Comparison of ENCODE assay signal across 13 cellular contexts in the genomic region with DNA sequence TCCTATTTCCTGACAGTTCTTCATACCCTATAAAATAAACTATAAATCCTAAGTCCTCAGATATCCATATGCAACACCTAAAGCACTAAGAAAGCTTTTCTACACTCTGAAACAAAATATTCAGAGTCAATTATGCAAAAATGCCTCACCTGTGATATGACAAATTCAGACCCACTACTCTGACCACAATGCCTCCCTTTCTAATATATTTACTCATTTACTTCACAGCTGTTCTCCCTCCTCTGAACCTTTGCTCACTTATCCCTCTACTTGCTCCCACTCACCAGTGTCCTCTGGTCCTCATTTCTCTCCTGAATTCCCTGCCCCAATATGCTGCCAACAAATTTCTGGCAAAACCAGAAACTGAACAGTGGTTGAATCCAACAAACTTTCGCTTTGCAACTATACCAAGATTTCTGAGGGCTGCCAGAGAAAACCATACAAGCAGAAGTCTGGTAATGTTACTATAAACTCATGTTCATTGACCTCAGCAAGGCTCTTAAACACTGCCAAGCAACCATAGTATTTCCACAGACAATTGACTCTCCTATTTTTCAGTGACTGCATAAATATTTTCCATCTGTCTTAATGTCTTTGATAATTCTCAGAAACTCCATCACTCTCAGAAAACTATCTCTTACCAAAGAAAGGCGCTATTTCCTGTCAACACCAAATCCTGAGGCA. TPM values are rescaled to one million over a fixed set of nuclear protein-coding genes. Genes with fewer than 3 reads are reported as not detected.
DNase-seq lines count a peak whose midpoint lies in the region; ATAC-seq, FAIRE-seq and TF ChIP-seq lines count a peak whose summit lies in the region.
"Had no signal": no experiment of that assay in that cellular context is flagged by ENCODE, and none has a peak within 500 bp of the region (broad histone marks: within the 10 kb centered on the region; RNA-seq: fewer than 3 reads in every experiment).

No MANE protein-coding gene starts in this region.

- no peak for FAIRE-seq in GM12878 (lab: Jason Lieb, UNC)
- FAIRE-seq: keratinocyte had no signal

- H3K9ac ChIP-seq in GM12878 (ENCODE audit: control insufficient read depth, insufficient read depth, low read length), result no peak overlapping the region

- POLR2A ChIA-PET in GM12878 (lab: Charles Lee), result no interaction called here
- POLR2A ChIA-PET in naive thymus-derived CD4-positive, alpha-beta T cell (lab: Charles Lee), result interaction anchor here (0.8 to 1.5 kb wide), 2 partner anchors 16 to 54 kb away, joined by 3 read pairs; no protein-coding TSS in a partner anchor

- intact Hi-C loops in GM12878 (cut with micrococcal nuclease; ENCODE audit: unreplicated experiment) (loop anchor here (10.0 kb wide), 1 partner anchor 521 kb away; no protein-coding TSS in a partner anchor), ascending aorta (cut with DNase I) (no loop called here)
- intact Hi-C loops in naive thymus-derived CD4-positive, alpha-beta T cell (cut with micrococcal nuclease), result no loop called here

- peaks cover 54% of the 10 kb centered on the region for H3K36me3 Mint-ChIP-seq in T-helper 1 cell treated with Interleukin-12 subunit alpha and Interleukin-12 subunit beta and Interleukin-4 antibody, amounts not matched to agents 30 μg/mL and 1 μg/mL, for 36 hours (ENCODE audit: low read depth)
- peaks cover 15 to 67% (median 37%) of the 10 kb centered on the region in 5 donors for H3K36me3 Mint-ChIP-seq in naive thymus-derived CD4-positive, alpha-beta T cell

- H3K4me3 Mint-ChIP-seq in T-helper 1 cell treated with Interleukin-12 subunit alpha and Interleukin-12 subunit beta and Interleukin-4 antibody, amounts not matched to agents 30 μg/mL and 1 μg/mL, for 36 hours, result no peak overlapping the region
- peak overlapping the region in 2 of 10 donors; percentile 1 to 20 for H3K4me3 Mint-ChIP-seq in naive thymus-derived CD4-positive, alpha-beta T cell

- H3K4me2 ChIP-seq in GM12878 (ENCODE audit: control insufficient read depth, insufficient read depth), result no peak overlapping the region

- H3K9me3 ChIP-seq in GM12878 (replicated peaks; ENCODE audit: control insufficient read depth, insufficient read depth, low read length) (no peaks in the 10 kb centered on the region; the same call in 2 of the 3 replicates), ascending aorta (no peaks in the 10 kb centered on the region)
- H3K9me3 ChIP-seq in naive thymus-derived CD4-positive, alpha-beta T cell (ENCODE audit: control insufficient read depth in 2 of 3, low read length in 3 of 3), result no peaks in the 10 kb centered on the region

- no peak for TF ChIP-seq EP300 in GM12878 (IDR thresholded peaks at IDR 0.05; ENCODE audit: borderline replicate concordance in 1 of 2, control insufficient read depth in 1 of 2, low read depth in 2 of 2, low read length in 2 of 2)

- CTCF ChIA-PET in GM12878 (lab: Yijun Ruan, JAX), result interaction anchor here (0.7 to 1.8 kb wide), 4 partner anchors 14 to 419 kb away, joined by 3 to 5 read pairs (median 4); no protein-coding TSS in a partner anchor
- CTCF ChIA-PET in naive thymus-derived CD4-positive, alpha-beta T cell (lab: Charles Lee), result interaction anchor here (0.6 kb wide), 1 partner anchor 837 kb away, joined by 3 read pairs; no protein-coding TSS in a partner anchor

- H3K4me3 ChIP-seq in GM12878, result no peak overlapping the region
- H3K4me3 ChIP-seq in naive thymus-derived CD4-positive, alpha-beta T cell (ENCODE audit: low read length), result no peak overlapping the region
- H3K4me3 ChIP-seq in ascending aorta, result no peak overlapping the region
- H3K4me3 ChIP-seq: spleen had no signal

- peaks cover 10% of the 10 kb centered on the region for H3K79me2 ChIP-seq in GM12878 (ENCODE audit: control insufficient read depth, insufficient read depth, low read length)

- H3K27ac ChIP-seq in GM12878 (ENCODE audit: control insufficient read depth, insufficient read depth), result no peak overlapping the region
- peak overlapping the region; percentile 34 for H3K27ac ChIP-seq in naive thymus-derived CD4-positive, alpha-beta T cell (ENCODE audit: low read depth, low read length)
- no peak overlapping the region for H3K27ac ChIP-seq in ascending aorta
- H3K27ac ChIP-seq: 22Rv1, spleen had no signal

- peaks cover 3 to 17% of the 10 kb centered on the region in 2 experiments for H3K36me3 ChIP-seq in GM12878 (ENCODE audit: control insufficient read depth in 2 of 2, insufficient read depth in 2 of 2, low read length in 1 of 2)
- peaks cover 23 to 77% (median 39%) of the 10 kb centered on the region in 3 experiments for H3K36me3 ChIP-seq in naive thymus-derived CD4-positive, alpha-beta T cell (ENCODE audit: control insufficient read depth in 2 of 3, insufficient read depth in 3 of 3, low read length in 3 of 3)
- peaks cover 31 to 74% of the 10 kb centered on the region in 2 donors for H3K36me3 ChIP-seq in ascending aorta

- RAD21 ChIA-PET in GM12878 (lab: Charles Lee; ENCODE audit: unreplicated experiment), result interaction anchor here (3.2 kb wide), 1 partner anchor 335 kb away, joined by 12 read pairs; no protein-coding TSS in a partner anchor

- peak; percentile 44 for ATAC-seq in HG02798 (IDR thresholded peaks at IDR 0.05; ENCODE audit: poor library complexity, unreplicated experiment)
- ATAC-seq in GM12878, result peak; percentile 47
- no peak for ATAC-seq in naive thymus-derived CD4-positive, alpha-beta T cell

- no peak for TF ChIP-seq POLR2A in GM12878 (IDR thresholded peaks at IDR 0.05; ENCODE audit: low read depth, low read length)

- no peak for TF ChIP-seq CTCF in GM12878 (IDR thresholded peaks at IDR 0.05 in 2 of 3, conservative IDR thresholded peaks at IDR 0.05 in 1 of 3; ENCODE audit: control insufficient read depth in 2 of 3, extremely low read depth in 1 of 3, insufficient read depth in 1 of 3, low read depth in 3 of 3, low read length in 3 of 3)
- TF ChIP-seq CTCF in ascending aorta (IDR thresholded peaks at IDR 0.05), result no peak

- TSS peak; percentile 24 for BruUV-seq in GM12878 (replicated peaks; lab: Mats Ljungman, UMichigan)

- H3K27me3 ChIP-seq in GM12878 (replicated peaks in 1 of 2; ENCODE audit: control insufficient read depth in 2 of 2, insufficient read depth in 2 of 2, low read length in 1 of 2) (no peaks in the 10 kb centered on the region), ascending aorta (no peaks in the 10 kb centered on the region)
- H3K27me3 ChIP-seq in naive thymus-derived CD4-positive, alpha-beta T cell (ENCODE audit: control insufficient read depth in 2 of 2, insufficient read depth in 2 of 2, low read length in 2 of 2), result no peaks in the 10 kb centered on the region
- H3K27me3 ChIP-seq: spleen had no signal

- 100% methylated on average over 2 of the region's 2 CpGs for whole genome bisulfite sequencing in GM12878 (ENCODE audit: insufficient coverage, insufficient replicate concordance, low lambda C conversion rate, missing lambda C conversion rate)

- H3K4me1 Mint-ChIP-seq in T-helper 1 cell treated with Interleukin-12 subunit alpha and Interleukin-12 subunit beta and Interleukin-4 antibody, amounts not matched to agents 30 μg/mL and 1 μg/mL, for 36 hours (ENCODE audit: low read depth), result peaks cover 35% of the 10 kb centered on the region
- H3K4me1 Mint-ChIP-seq in naive thymus-derived CD4-positive, alpha-beta T cell, result peaks cover 33 to 65% (median 58%) of the 10 kb centered on the region in 7 donors

- H3K9me3 Mint-ChIP-seq in T-helper 1 cell treated with Interleukin-12 subunit alpha and Interleukin-12 subunit beta and Interleukin-4 antibody, amounts not matched to agents 30 μg/mL and 1 μg/mL, for 36 hours, result no peaks in the 10 kb centered on the region
- H3K9me3 Mint-ChIP-seq in naive thymus-derived CD4-positive, alpha-beta T cell, result peaks cover 0 to 1% (median 0%) of the 10 kb centered on the region in 11 donors

- H3K4me1 ChIP-seq in GM12878 (ENCODE audit: control insufficient read depth, insufficient read depth, low read length), result peaks cover under 1% of the 10 kb centered on the region; the same call in 1 of the 2 replicates
- H3K4me1 ChIP-seq in naive thymus-derived CD4-positive, alpha-beta T cell (ENCODE audit: control insufficient read depth in 2 of 2, insufficient read depth in 2 of 2, low read length in 2 of 2), result peaks cover 15 to 28% of the 10 kb centered on the region in 2 donors
- H3K4me1 ChIP-seq in ascending aorta, result no peaks in the 10 kb centered on the region

- H3K27ac Mint-ChIP-seq in T-helper 1 cell treated with Interleukin-12 subunit alpha and Interleukin-12 subunit beta and Interleukin-4 antibody, amounts not matched to agents 30 μg/mL and 1 μg/mL, for 36 hours, result peak overlapping the region; percentile 79
- peak overlapping the region in 8 of 9 donors; percentile 41 to 89 (median 69) for H3K27ac Mint-ChIP-seq in naive thymus-derived CD4-positive, alpha-beta T cell

- H3K27me3 Mint-ChIP-seq in T-helper 1 cell treated with Interleukin-12 subunit alpha and Interleukin-12 subunit beta and Interleukin-4 antibody, amounts not matched to agents 30 μg/mL and 1 μg/mL, for 36 hours (ENCODE audit: low read depth), result no peaks in the 10 kb centered on the region
- H3K27me3 Mint-ChIP-seq in naive thymus-derived CD4-positive, alpha-beta T cell, result no peaks in the 10 kb centered on the region

- TF ChIP-seq RAD21 in GM12878 (IDR thresholded peaks at IDR 0.05; ENCODE audit: insufficient read depth, low read depth, low read length), result no peak

- H4K20me1 ChIP-seq in GM12878 (ENCODE audit: control insufficient read depth, insufficient read depth), result no peaks in the 10 kb centered on the region

- H2AFZ ChIP-seq in GM12878 (ENCODE audit: control insufficient read depth, low read depth, low read length), result no peak overlapping the region

- in situ Hi-C loops in GM12878 (cut with MboI), result loop anchor here (25.0 kb wide), 1 partner anchor 793 kb away; the partner anchor contains the start of gene COX7C

- DNase-seq in T-helper 1 cell (no peak), GM12878 (ENCODE audit: low read depth, low spot score) (no peak), putamen (ENCODE audit: low spot score) (no peak), ascending aorta (ENCODE audit: low spot score in 2 of 2) (no peak), GM19238 (ENCODE audit: insufficient read length, low spot score) (no peak)
- no peak for DNase-seq in naive thymus-derived CD4-positive, alpha-beta T cell
- DNase-seq: glutamatergic neuron, KG1, spleen had no signal

- SMC1A ChIA-PET in GM12878 (lab: Charles Lee; ENCODE audit: uncharacterized antibody, unreplicated experiment), result interaction anchor here (1.0 to 2.7 kb wide), 4 partner anchors 335 to 419 kb away, joined by 3 to 14 read pairs (median 4); no protein-coding TSS in a partner anchor

RNA-seq across cellular contexts. Expression of gene CCNH, which starts 7.1 kb away (rescaled TPM):
- total RNA-seq in GM12878 (2013; cell fraction: nucleolus; rRNA removed), result 238 and 249 TPM in 2 replicates
- total RNA-seq in GM12878 (2014; rRNA removed), result 77.2 and 88.9 TPM in 2 replicates
- 92.5 and 94.5 TPM in 2 replicates for total RNA-seq in GM12878 (2014; rRNA removed; fragmentation: Illumina TruSeq; extraction: Trizol)
- 43.9 and 46.8 TPM in 2 replicates for total RNA-seq in GM12878 (2021)
- polyA plus RNA-seq in GM12878 (2011; ENCODE audit: low read depth), result 20.0 TPM
- 73.8 and 103 TPM in 2 replicates for polyA plus RNA-seq in GM12878 (2011; rRNA removed)
- 44.3 and 45.5 TPM in 2 replicates for polyA plus RNA-seq in GM12878 (2011; cell fraction: cytosol; rRNA removed)
- polyA plus RNA-seq in GM12878 (2011; cell fraction: nucleus; rRNA removed), result 64.4 and 64.6 TPM in 2 replicates
- 36.2 and 37.1 TPM in 2 replicates for polyA plus RNA-seq in GM12878 (2012)
- polyA plus RNA-seq in GM12878 (2014; fragmentation: Illumina TruSeq; extraction: Trizol), result 85.5 and 102 TPM in 2 replicates
- 100 to 1,000 TPM; 110 to 116 TPM for polyA plus RNA-seq in GM12878 (2014; fragmentation: Nextera tagmentation; extraction: Ambion mirVana)
- 61.4 and 72.7 TPM in 2 replicates for polyA plus RNA-seq in GM12878 (2014; rRNA removed)
- 10 to 100 TPM; 76.5 to 88.3 TPM for polyA plus RNA-seq in GM12878 (2016; fragmentation: Nextera tagmentation; extraction: Ambion mirVana)
- 105 and 113 TPM in 2 replicates for polyA minus RNA-seq in GM12878 (2011; rRNA and poly(A)+ RNA removed)
- polyA minus RNA-seq in GM12878 (2011; cell fraction: cytosol; rRNA and poly(A)+ RNA removed), result 16.3 and 31.5 TPM in 2 replicates
- polyA minus RNA-seq in GM12878 (2011; cell fraction: nucleus; rRNA and poly(A)+ RNA removed), result 155 and 236 TPM in 2 replicates
- 100 to 1,000 TPM in 4 of 5 experiments, 10 to 100 TPM in 1; 57.5 to 239 (median 113) TPM for total RNA-seq in naive thymus-derived CD4-positive, alpha-beta T cell
- 10 to 100 TPM; 55.7 to 64.9 TPM for polyA plus RNA-seq in naive thymus-derived CD4-positive, alpha-beta T cell
- 65.7 TPM for total RNA-seq in ascending aorta
